In the genomic region with DNA sequence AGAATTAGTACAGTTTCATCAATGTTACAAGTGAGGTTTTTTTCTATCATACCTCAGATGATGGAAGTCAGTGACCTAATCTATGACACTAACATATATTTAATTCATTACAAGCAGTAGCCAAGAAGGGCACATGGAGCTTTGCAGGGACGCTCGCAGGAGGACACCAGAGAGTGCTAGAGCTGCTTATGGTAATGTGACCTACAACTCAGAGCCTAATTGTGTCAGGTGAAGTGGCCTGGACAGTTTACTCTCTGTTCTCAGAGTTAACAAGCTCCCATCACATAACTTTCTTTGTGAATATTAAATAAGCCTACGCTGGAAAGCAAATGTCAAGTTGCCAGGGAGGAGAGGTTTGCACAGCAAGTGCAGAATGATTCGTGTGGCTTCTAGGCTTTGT, we compare ENCODE assay signal across 28 cellular contexts.
"Had no signal": no experiment of that assay in that cellular context is flagged by ENCODE, and none has a peak within 500 bp of the region (broad histone marks: within the 10 kb centered on the region; RNA-seq: fewer than 3 reads in every experiment).

No MANE protein-coding gene starts in this region.

- ATAC-seq: left lobe of liver; mucosa of descending colon; naive thymus-derived CD4-positive, alpha-beta T cell; natural killer cell treated with Interleukin-12 subunit alpha and Interleukin-12 subunit beta and Interleukin-15 and Interleukin-18, amount 100 ng/mL, for 72 hours; psoas muscle; sciatic nerve; stimulated activated naive B cell treated with anti-CD40 and anti-IgM and Interleukin-4, amounts not matched to agents 10 μg/mL and 1 μg/mL and 100 μg/mL, for 72 hours; stimulated activated naive CD8-positive, alpha-beta T cell treated with anti-CD3 and anti-CD28 coated beads, Interleukin-15, Interleukin-2, amounts not matched to agents 100 U/mL and 50 U/mL, for 24 hours had no signal

- H3K4me1 Mint-ChIP-seq: immature natural killer cell, neural crest cell had no signal

- H3K36me3 Mint-ChIP-seq: immature natural killer cell; naive thymus-derived CD4-positive, alpha-beta T cell; natural killer cell treated with Interleukin-12 subunit alpha and Interleukin-12 subunit beta and Interleukin-15 and Interleukin-18, amount 100 ng/mL, for 72 hours; stimulated activated naive B cell treated with anti-CD40 and anti-IgM and Interleukin-4, amounts not matched to agents 10 μg/mL and 1 μg/mL and 100 μg/mL, for 72 hours had no signal

- H3K4me3 Mint-ChIP-seq: immature natural killer cell; naive thymus-derived CD4-positive, alpha-beta T cell; natural killer cell treated with Interleukin-12 subunit alpha and Interleukin-12 subunit beta and Interleukin-15 and Interleukin-18, amount 100 ng/mL, for 72 hours; neural crest cell; stimulated activated naive B cell treated with anti-CD40 and anti-IgM and Interleukin-4, amounts not matched to agents 10 μg/mL and 1 μg/mL and 100 μg/mL, for 72 hours had no signal

- H3K4me3 ChIP-seq: lung, mucosa of descending colon, psoas muscle, skin epidermis, stomach, testis, thyroid gland, transverse colon, upper lobe of left lung, vagina had no signal

- H3K27me3 Mint-ChIP-seq: naive thymus-derived CD4-positive, alpha-beta T cell; natural killer cell treated with Interleukin-12 subunit alpha and Interleukin-12 subunit beta and Interleukin-15 and Interleukin-18, amount 100 ng/mL, for 72 hours had no signal

- H3K27ac ChIP-seq: parathyroid adenoma, psoas muscle, skin epidermis, stomach, testis, thyroid gland, transverse colon, upper lobe of left lung, vagina had no signal

- H3K4me1 ChIP-seq: parathyroid adenoma, psoas muscle, stomach, testis, transverse colon, upper lobe of left lung, vagina had no signal

- H3K9me3 ChIP-seq: mucosa of descending colon, psoas muscle, stomach, testis, thyroid gland, transverse colon, upper lobe of left lung, vagina had no signal

- DNase-seq: head of caudate nucleus; hypothalamus; immature natural killer cell; mesendoderm; midbrain; mucosa of descending colon; naive thymus-derived CD4-positive, alpha-beta T cell; nucleus accumbens; psoas muscle; stimulated activated CD4-positive, alpha-beta T cell treated with anti-CD3 and anti-CD28 coated beads, Interleukin-12 subunit alpha, Interleukin-12 subunit beta, amount 100 ng/mL, for 4 hours; stimulated activated CD4-positive, alpha-beta T cell treated with anti-CD3 and anti-CD28 coated beads, Interleukin-15, amount 100 ng/mL, for 24 hours; stimulated activated CD4-positive, alpha-beta T cell treated with anti-CD3 and anti-CD28 coated beads, Interleukin-2, amount 100 ng/mL, for 24 hours; stimulated activated CD4-positive, alpha-beta T cell treated with anti-CD3 and anti-CD28 coated beads, Interleukin-4, amount 100 ng/mL, for 1 hour; stimulated activated naive B cell treated with anti-CD40 and anti-IgM and Interleukin-4, amounts not matched to agents 10 μg/mL and 1 μg/mL and 100 μg/mL, for 72 hours; stimulated activated naive CD8-positive, alpha-beta T cell treated with anti-CD3 and anti-CD28 coated beads, Interleukin-15, Interleukin-2, amounts not matched to agents 100 U/mL and 50 U/mL, for 24 hours; stomach; testis; thyroid gland; transverse colon; upper lobe of left lung had no signal

- H3K36me3 ChIP-seq: stomach, thyroid gland, transverse colon, upper lobe of left lung, vagina had no signal

- H3K27me3 ChIP-seq: stomach, testis, thyroid gland, transverse colon, upper lobe of left lung, vagina had no signal

- H3K27ac Mint-ChIP-seq: immature natural killer cell; naive thymus-derived CD4-positive, alpha-beta T cell; natural killer cell treated with Interleukin-12 subunit alpha and Interleukin-12 subunit beta and Interleukin-15 and Interleukin-18, amount 100 ng/mL, for 72 hours; stimulated activated naive B cell treated with anti-CD40 and anti-IgM and Interleukin-4, amounts not matched to agents 10 μg/mL and 1 μg/mL and 100 μg/mL, for 72 hours had no signal

- H3K9me3 Mint-ChIP-seq: immature natural killer cell; naive thymus-derived CD4-positive, alpha-beta T cell; natural killer cell treated with Interleukin-12 subunit alpha and Interleukin-12 subunit beta and Interleukin-15 and Interleukin-18, amount 100 ng/mL, for 72 hours; neural crest cell; stimulated activated naive B cell treated with anti-CD40 and anti-IgM and Interleukin-4, amounts not matched to agents 10 μg/mL and 1 μg/mL and 100 μg/mL, for 72 hours had no signal
